In the genomic region with DNA sequence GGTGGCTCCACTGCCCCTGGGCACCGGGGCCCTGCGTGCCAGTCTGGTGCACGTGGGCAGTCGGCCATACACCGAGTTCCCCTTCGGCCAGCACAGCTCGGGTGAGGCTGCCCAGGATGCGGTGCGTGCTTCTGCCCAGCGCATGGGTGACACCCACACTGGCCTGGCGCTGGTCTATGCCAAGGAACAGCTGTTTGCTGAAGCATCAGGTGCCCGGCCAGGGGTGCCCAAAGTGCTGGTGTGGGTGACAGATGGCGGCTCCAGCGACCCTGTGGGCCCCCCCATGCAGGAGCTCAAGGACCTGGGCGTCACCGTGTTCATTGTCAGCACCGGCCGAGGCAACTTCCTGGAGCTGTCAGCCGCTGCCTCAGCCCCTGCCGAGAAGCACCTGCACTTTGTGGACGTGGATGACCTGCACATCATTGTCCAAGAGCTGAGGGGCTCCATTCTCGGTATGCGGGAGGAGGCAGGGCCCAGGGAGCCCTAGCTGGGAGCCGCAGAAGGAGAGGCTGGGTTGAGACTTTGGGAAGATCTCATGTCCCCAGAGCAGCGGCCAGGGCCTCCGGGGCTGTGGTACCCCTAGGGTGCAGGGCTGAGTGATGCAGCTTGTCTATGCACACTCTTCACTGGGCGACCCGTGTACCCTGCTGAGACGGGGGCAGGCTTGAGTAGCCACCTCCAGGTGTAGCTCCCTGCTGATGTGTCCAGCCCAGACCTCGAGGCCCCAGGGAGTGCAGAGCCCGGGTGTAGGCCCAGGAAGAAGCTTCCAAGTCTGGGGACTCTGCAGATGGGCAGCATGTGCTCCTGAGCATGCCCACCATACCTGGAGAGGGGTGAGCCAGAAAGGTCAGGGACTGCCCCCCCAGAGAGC, we compare ENCODE assay signal across 12 cellular contexts. TPM values are rescaled to one million over a fixed set of nuclear protein-coding genes. Genes with fewer than 3 reads are reported as not detected.
A peak's percentile ranks its signal among the peaks of the same experiment; 100 is the strongest.
DNase-seq lines count a peak whose midpoint lies in the region; ATAC-seq and TF ChIP-seq lines count a peak whose summit lies in the region.
"Had no signal": no experiment of that assay in that cellular context is flagged by ENCODE, and none has a peak within 500 bp of the region (broad histone marks: within the 10 kb centered on the region; RNA-seq: fewer than 3 reads in every experiment).

No MANE protein-coding gene starts in this region.

- 91% methylated on average over 31 of the region's 31 CpGs for WGBS in smooth muscle cell (ENCODE audit: low lambda C conversion rate)

- H3K27ac ChIP-seq in HEK293 (ENCODE audit: extremely low read depth, low read depth, low read length) (no peak overlapping the region), smooth muscle cell (ENCODE audit: low read depth) (no peak overlapping the region)
- H3K27ac ChIP-seq: thyroid gland had no signal

- no peaks in the 10 kb centered on the region for H3K9me3 ChIP-seq in HEK293 (ENCODE audit: control insufficient read depth, insufficient read depth, low read depth, low read length)
- H3K9me3 ChIP-seq in smooth muscle cell (replicated peaks; ENCODE audit: low read depth), result no peaks in the 10 kb centered on the region
- H3K9me3 ChIP-seq: thyroid gland had no signal

- H3K9ac ChIP-seq in smooth muscle cell (ENCODE audit: low read depth), result no peak overlapping the region

- H3K4me3 ChIP-seq in HEK293 (ENCODE audit: low read depth, low read length) (no peak overlapping the region), smooth muscle cell (peak overlapping the region; percentile 59)

- H3F3A ChIP-seq in smooth muscle cell (ENCODE audit: low read depth), result peaks cover 14% of the 10 kb centered on the region

- peaks cover 26% of the 10 kb centered on the region for H4K20me1 ChIP-seq in smooth muscle cell (ENCODE audit: low read depth)

- H3K79me2 ChIP-seq in smooth muscle cell (ENCODE audit: low read depth), result peaks cover 16% of the 10 kb centered on the region

- H3K4me2 ChIP-seq in smooth muscle cell, result peak overlapping the region; percentile 97

- H3K27me3 ChIP-seq in smooth muscle cell (ENCODE audit: low read depth), result no peaks in the 10 kb centered on the region
- H3K27me3 ChIP-seq: thyroid gland had no signal

- no peak for ATAC-seq in GM18505 (IDR thresholded peaks at IDR 0.05; ENCODE audit: unreplicated experiment)
- ATAC-seq: naive thymus-derived CD8-positive, alpha-beta T cell had no signal

- TF ChIP-seq POLR2A in GM18505 (IDR thresholded peaks at IDR 0.05; ENCODE audit: borderline replicate concordance, extremely low read depth, insufficient read depth, insufficient read length), result no peak

- CTCF ChIA-PET in HEK293 (lab: Yijun Ruan, JAX), result interaction anchor here (0.5 to 1.4 kb wide), 5 partner anchors 21 to 534 kb away, joined by 3 to 6 read pairs (median 5); a partner anchor contains a TSS

- DNase-seq in ecto neural progenitor cell (ENCODE audit: low spot score) (peak; percentile 45), smooth muscle cell (lab: John Stamatoyannopoulos, UW; ENCODE audit: unreplicated experiment) (no peak), COLO829 (ENCODE audit: low spot score) (no peak)
- DNase-seq: activated naive CD4-positive, alpha-beta T cell treated with anti-CD3 and anti-CD28 coated beads for 36 hours; NCI-H2029 treated with DMSO at 0.1 percent for 48 hours; SHP77; stimulated activated CD4-positive, alpha-beta T cell treated with anti-CD3 and anti-CD28 coated beads, Interleukin-2, amount 100 ng/mL, for 48 hours; thyroid gland had no signal

- H3K4me1 ChIP-seq in HEK293 (ENCODE audit: control insufficient read depth, insufficient read depth, low read length) (no peaks in the 10 kb centered on the region), smooth muscle cell (ENCODE audit: low read depth) (peaks cover 38% of the 10 kb centered on the region)

- no peak for TF ChIP-seq CTCF in HEK293 (tag by site-specific recombination; IDR thresholded peaks at IDR 0.05)
- no peak for TF ChIP-seq CTCF in smooth muscle cell (IDR thresholded peaks at IDR 0.05; ENCODE audit: borderline replicate concordance, insufficient read depth, poor library complexity, severe bottlenecking)

- H2AFZ ChIP-seq in smooth muscle cell (ENCODE audit: low read depth), result no peak overlapping the region

- peaks cover 0 to 9% of the 10 kb centered on the region in 2 experiments; a peak in 1 of 3 replicates for H3K36me3 ChIP-seq in HEK293 (ENCODE audit: control insufficient read depth in 2 of 2, insufficient read depth in 1 of 2, low read length in 2 of 2)
- no peaks in the 10 kb centered on the region for H3K36me3 ChIP-seq in smooth muscle cell (ENCODE audit: low read depth)
- H3K36me3 ChIP-seq: thyroid gland had no signal

- POLR2A ChIA-PET in HEK293 (lab: Yijun Ruan, JAX), result interaction anchor here (0.8 kb wide), 1 partner anchor 31 kb away, joined by 3 read pairs; a partner anchor contains a TSS

TF ChIP-seq in HEK293, 187 proteins besides CTCF, POLR2A, EP300 and RAD21:
- TF ChIP-seq RBAK (tag by site-specific recombination; IDR thresholded peaks at IDR 0.05), result no peak
- TF ChIP-seq, protein P1, sequence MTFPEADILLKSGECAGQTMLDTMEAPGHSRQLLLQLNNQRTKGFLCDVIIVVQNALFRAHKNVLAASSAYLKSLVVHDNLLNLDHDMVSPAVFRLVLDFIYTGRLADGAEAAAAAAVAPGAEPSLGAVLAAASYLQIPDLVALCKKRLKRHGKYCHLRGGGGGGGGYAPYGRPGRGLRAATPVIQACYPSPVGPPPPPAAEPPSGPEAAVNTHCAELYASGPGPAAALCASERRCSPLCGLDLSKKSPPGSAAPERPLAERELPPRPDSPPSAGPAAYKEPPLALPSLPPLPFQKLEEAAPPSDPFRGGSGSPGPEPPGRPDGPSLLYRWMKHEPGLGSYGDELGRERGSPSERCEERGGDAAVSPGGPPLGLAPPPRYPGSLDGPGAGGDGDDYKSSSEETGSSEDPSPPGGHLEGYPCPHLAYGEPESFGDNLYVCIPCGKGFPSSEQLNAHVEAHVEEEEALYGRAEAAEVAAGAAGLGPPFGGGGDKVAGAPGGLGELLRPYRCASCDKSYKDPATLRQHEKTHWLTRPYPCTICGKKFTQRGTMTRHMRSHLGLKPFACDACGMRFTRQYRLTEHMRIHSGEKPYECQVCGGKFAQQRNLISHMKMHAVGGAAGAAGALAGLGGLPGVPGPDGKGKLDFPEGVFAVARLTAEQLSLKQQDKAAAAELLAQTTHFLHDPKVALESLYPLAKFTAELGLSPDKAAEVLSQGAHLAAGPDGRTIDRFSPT (tag by site-specific recombination; IDR thresholded peaks at IDR 0.05), result peak; percentile 78; the same call in 1 of the 2 replicates
- peak; percentile 41 for TF ChIP-seq ZIC2 (tag by site-specific recombination; IDR thresholded peaks at IDR 0.05)
- TF ChIP-seq, protein P2, sequence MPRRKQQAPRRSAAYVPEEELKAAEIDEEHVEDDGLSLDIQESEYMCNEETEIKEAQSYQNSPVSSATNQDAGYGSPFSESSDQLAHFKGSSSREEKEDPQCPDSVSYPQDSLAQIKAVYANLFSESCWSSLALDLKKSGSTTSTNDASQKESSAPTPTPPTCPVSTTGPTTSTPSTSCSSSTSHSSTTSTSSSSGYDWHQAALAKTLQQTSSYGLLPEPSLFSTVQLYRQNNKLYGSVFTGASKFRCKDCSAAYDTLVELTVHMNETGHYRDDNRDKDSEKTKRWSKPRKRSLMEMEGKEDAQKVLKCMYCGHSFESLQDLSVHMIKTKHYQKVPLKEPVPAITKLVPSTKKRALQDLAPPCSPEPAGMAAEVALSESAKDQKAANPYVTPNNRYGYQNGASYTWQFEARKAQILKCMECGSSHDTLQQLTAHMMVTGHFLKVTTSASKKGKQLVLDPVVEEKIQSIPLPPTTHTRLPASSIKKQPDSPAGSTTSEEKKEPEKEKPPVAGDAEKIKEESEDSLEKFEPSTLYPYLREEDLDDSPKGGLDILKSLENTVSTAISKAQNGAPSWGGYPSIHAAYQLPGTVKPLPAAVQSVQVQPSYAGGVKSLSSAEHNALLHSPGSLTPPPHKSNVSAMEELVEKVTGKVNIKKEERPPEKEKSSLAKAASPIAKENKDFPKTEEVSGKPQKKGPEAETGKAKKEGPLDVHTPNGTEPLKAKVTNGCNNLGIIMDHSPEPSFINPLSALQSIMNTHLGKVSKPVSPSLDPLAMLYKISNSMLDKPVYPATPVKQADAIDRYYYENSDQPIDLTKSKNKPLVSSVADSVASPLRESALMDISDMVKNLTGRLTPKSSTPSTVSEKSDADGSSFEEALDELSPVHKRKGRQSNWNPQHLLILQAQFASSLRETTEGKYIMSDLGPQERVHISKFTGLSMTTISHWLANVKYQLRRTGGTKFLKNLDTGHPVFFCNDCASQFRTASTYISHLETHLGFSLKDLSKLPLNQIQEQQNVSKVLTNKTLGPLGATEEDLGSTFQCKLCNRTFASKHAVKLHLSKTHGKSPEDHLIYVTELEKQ (tag by site-specific recombination; IDR thresholded peaks at IDR 0.05; ENCODE audit: borderline replicate concordance), result no peak
TF ChIP-seq in HEK293: peak in this region for 2.

RNA-seq across cellular contexts. Expression of a gene that starts 1.8 kb away (rescaled TPM):
- 25.1 and 29.5 TPM in 2 replicates for total RNA-seq in smooth muscle cell
- polyA plus RNA-seq in smooth muscle cell, result 79.2 and 156 TPM in 2 replicates
- total RNA-seq: naive thymus-derived CD8-positive, alpha-beta T cell had no signal
- polyA plus RNA-seq: naive thymus-derived CD8-positive, alpha-beta T cell had no signal

RNA-seq across cellular contexts. Expression of a gene that starts 12.2 kb away (rescaled TPM):
- 0.09 and 0.40 TPM in 2 replicates for total RNA-seq in smooth muscle cell
- 0.86 and 2.6 TPM in 2 replicates for polyA plus RNA-seq in smooth muscle cell
- total RNA-seq: HT1080 had no signal

RNA-seq across cellular contexts. Expression of a gene that starts 16.2 kb away (rescaled TPM):
- 5.3 and 10.1 TPM in 2 replicates for total RNA-seq in smooth muscle cell
- polyA plus RNA-seq in smooth muscle cell, result 6.1 and 30.1 TPM in 2 replicates
- total RNA-seq: activated naive CD4-positive, alpha-beta T cell treated with anti-CD3 and anti-CD28 coated beads for 36 hours; HT1080; naive thymus-derived CD8-positive, alpha-beta T cell had no signal
- polyA plus RNA-seq: naive thymus-derived CD8-positive, alpha-beta T cell had no signal

RNA-seq across cellular contexts. Expression of a gene that starts 30.2 kb away (rescaled TPM):
- total RNA-seq in smooth muscle cell, result 99.0 and 99.6 TPM in 2 replicates
- 147 and 161 TPM in 2 replicates for polyA plus RNA-seq in smooth muscle cell

RNA-seq across cellular contexts. Expression of a gene that starts 34.3 kb away (rescaled TPM):
- total RNA-seq in smooth muscle cell, result 6.7 and 8.6 TPM in 2 replicates
- 20.2 and 27.4 TPM in 2 replicates for polyA plus RNA-seq in smooth muscle cell
